In the genomic region with DNA sequence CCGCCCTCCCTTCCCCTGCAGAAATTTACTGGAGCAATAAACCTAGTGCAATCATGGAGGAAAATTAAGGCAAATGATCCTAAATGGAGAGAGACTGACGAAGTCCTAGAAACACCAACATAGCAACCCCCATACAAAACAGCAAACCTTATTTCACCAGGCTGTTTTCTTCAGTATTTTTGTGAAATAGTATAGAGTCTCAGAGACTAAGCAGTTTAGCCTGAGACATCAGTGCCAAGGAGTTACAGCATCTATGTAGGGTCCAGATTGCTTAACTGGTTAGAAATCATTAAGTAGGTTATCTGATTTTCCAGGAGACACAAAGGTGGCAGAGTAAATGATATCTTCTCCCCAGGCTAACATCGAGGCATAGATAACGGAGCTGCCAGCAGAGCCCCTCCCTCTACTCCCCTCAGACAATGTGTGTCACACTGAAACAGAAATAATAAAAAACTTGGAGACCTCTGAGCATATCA, we compare ENCODE assay signal across 18 cellular contexts.
DNase-seq lines count a peak whose midpoint lies in the region; ATAC-seq and TF ChIP-seq lines count a peak whose summit lies in the region.
"Had no signal": no experiment of that assay in that cellular context is flagged by ENCODE, and none has a peak within 500 bp of the region (broad histone marks: within the 10 kb centered on the region; RNA-seq: fewer than 3 reads in every experiment).

No MANE protein-coding gene starts in this region.

- H3K27ac ChIP-seq in SK-N-SH (ENCODE audit: low read depth in 2 of 2, low read length in 1 of 2) (no peak overlapping the region), smooth muscle cell (ENCODE audit: low read depth) (no peak overlapping the region)
- H3K27ac ChIP-seq: A549, cardiac muscle cell had no signal

- WGBS in SK-N-SH (ENCODE audit: low lambda C conversion rate) = 46% methylated on average over 4 of the region's 4 CpGs
- WGBS in smooth muscle cell (ENCODE audit: low lambda C conversion rate) = 49% methylated on average over 4 of the region's 4 CpGs

- no peak for TF ChIP-seq RAD21 in SK-N-SH (IDR thresholded peaks at IDR 0.05; ENCODE audit: low read length)

- H3K9me3 ChIP-seq in SK-N-SH (peaks cover 11% of the 10 kb centered on the region), smooth muscle cell (replicated peaks; ENCODE audit: low read depth) (no peaks in the 10 kb centered on the region)

- no peak overlapping the region for H3K4me3 Mint-ChIP-seq in MCF 10A (ENCODE audit: unreplicated experiment)
- H3K4me3 Mint-ChIP-seq in activated naive CD4-positive, alpha-beta T cell treated with anti-CD3 and anti-CD28 coated beads for 36 hours = no peak overlapping the region
- H3K4me3 Mint-ChIP-seq: activated naive CD8-positive, alpha-beta T cell treated with anti-CD3 and anti-CD28 coated beads, Interleukin-2, amount 50 U/mL, for 24 hours; activated T-cell treated with anti-CD3 and anti-CD28 coated beads, Interleukin-2, amount 50 U/mL, for 72 hours; natural killer cell had no signal

- ATAC-seq in SK-N-SH treated with all-trans-retinoic acid at 6 μM for 48 hours = no peak
- ATAC-seq: A549; activated naive CD8-positive, alpha-beta T cell treated with anti-CD3 and anti-CD28 coated beads, Interleukin-2, amount 50 U/mL, for 24 hours; activated T-cell treated with anti-CD3 and anti-CD28 coated beads, Interleukin-2, amount 50 U/mL, for 72 hours; natural killer cell had no signal

- H3K9ac ChIP-seq in SK-N-SH (no peak overlapping the region), smooth muscle cell (ENCODE audit: low read depth) (no peak overlapping the region)

- no peak overlapping the region for H3K4me3 ChIP-seq in SK-N-SH (ENCODE audit: low read depth in 2 of 2, low read length in 1 of 2)
- no peak overlapping the region for H3K4me3 ChIP-seq in smooth muscle cell
- H3K4me3 ChIP-seq: A549, cardiac muscle cell had no signal

- intact Hi-C loops in MCF 10A (cut with micrococcal nuclease) = no loop called here
- intact Hi-C loops in activated naive CD4-positive, alpha-beta T cell treated with anti-CD3 and anti-CD28 coated beads for 36 hours (cut with micrococcal nuclease) = no loop called here

- H3K27me3 ChIP-seq in SK-N-SH (ENCODE audit: insufficient read depth) = no peaks in the 10 kb centered on the region
- H3K27me3 ChIP-seq in smooth muscle cell (ENCODE audit: low read depth) = no peaks in the 10 kb centered on the region
- H3K27me3 ChIP-seq: cardiac muscle cell had no signal

- H3K9me3 Mint-ChIP-seq in MCF 10A (ENCODE audit: unreplicated experiment) = peaks cover 14% of the 10 kb centered on the region
- peaks cover 4% of the 10 kb centered on the region for H3K9me3 Mint-ChIP-seq in activated naive CD4-positive, alpha-beta T cell treated with anti-CD3 and anti-CD28 coated beads for 36 hours

- POLR2A ChIA-PET in SK-N-SH (lab: Yijun Ruan, JAX) = no interaction called here
- POLR2A ChIA-PET in MCF 10A (lab: Yijun Ruan, JAX) = no interaction called here

- H3K36me3 ChIP-seq in SK-N-SH (replicated peaks in 1 of 2; ENCODE audit: control insufficient read depth in 1 of 2, insufficient read depth in 2 of 2, low read length in 1 of 2) (no peaks in the 10 kb centered on the region), smooth muscle cell (ENCODE audit: low read depth) (no peaks in the 10 kb centered on the region)
- H3K36me3 ChIP-seq: cardiac muscle cell had no signal

- no peaks in the 10 kb centered on the region for H3K27me3 Mint-ChIP-seq in MCF 10A (ENCODE audit: insufficient read depth, unreplicated experiment)
- H3K27me3 Mint-ChIP-seq in activated naive CD4-positive, alpha-beta T cell treated with anti-CD3 and anti-CD28 coated beads for 36 hours (ENCODE audit: low read depth) = no peaks in the 10 kb centered on the region

- no peaks in the 10 kb centered on the region for H3K9me2 ChIP-seq in SK-N-SH

- no peak overlapping the region for H2AFZ ChIP-seq in SK-N-SH (ENCODE audit: low read depth)
- no peak overlapping the region for H2AFZ ChIP-seq in smooth muscle cell (ENCODE audit: low read depth)

- H3K79me2 ChIP-seq in SK-N-SH (ENCODE audit: insufficient read depth) = no peaks in the 10 kb centered on the region
- H3K79me2 ChIP-seq in smooth muscle cell (ENCODE audit: low read depth) = no peaks in the 10 kb centered on the region

- CTCF ChIA-PET in SK-N-SH (lab: Yijun Ruan, JAX) = no interaction called here
- CTCF ChIA-PET in MCF 10A (lab: Yijun Ruan, JAX) = no interaction called here
- CTCF ChIA-PET in activated naive CD4-positive, alpha-beta T cell treated with anti-CD3 and anti-CD28 coated beads for 36 hours (lab: Charles Lee) = no interaction called here

- H3F3A ChIP-seq in SK-N-SH (replicated peaks; ENCODE audit: insufficient read depth) = no peaks in the 10 kb centered on the region
- H3F3A ChIP-seq in smooth muscle cell (ENCODE audit: low read depth) = peaks cover 14% of the 10 kb centered on the region

- TF ChIP-seq CTCF in SK-N-SH (IDR thresholded peaks at IDR 0.05) (no peak), MCF 10A (IDR thresholded peaks at IDR 0.05; ENCODE audit: unreplicated experiment) (no peak), smooth muscle cell (IDR thresholded peaks at IDR 0.05; ENCODE audit: borderline replicate concordance, insufficient read depth, poor library complexity, severe bottlenecking) (no peak)

- no peak overlapping the region for H3K27ac Mint-ChIP-seq in MCF 10A (ENCODE audit: low read depth, unreplicated experiment)
- no peak overlapping the region for H3K27ac Mint-ChIP-seq in activated naive CD4-positive, alpha-beta T cell treated with anti-CD3 and anti-CD28 coated beads for 36 hours
- H3K27ac Mint-ChIP-seq: activated naive CD8-positive, alpha-beta T cell treated with anti-CD3 and anti-CD28 coated beads, Interleukin-2, amount 50 U/mL, for 24 hours; activated T-cell treated with anti-CD3 and anti-CD28 coated beads, Interleukin-2, amount 50 U/mL, for 72 hours; natural killer cell had no signal

- H3K4me1 Mint-ChIP-seq in MCF 10A (ENCODE audit: insufficient read depth, unreplicated experiment) = peaks cover 5% of the 10 kb centered on the region
- H3K4me1 Mint-ChIP-seq in activated naive CD4-positive, alpha-beta T cell treated with anti-CD3 and anti-CD28 coated beads for 36 hours (ENCODE audit: low read depth) = no peaks in the 10 kb centered on the region
- H3K4me1 Mint-ChIP-seq: activated naive CD8-positive, alpha-beta T cell treated with anti-CD3 and anti-CD28 coated beads, Interleukin-2, amount 50 U/mL, for 24 hours; natural killer cell had no signal

- no peak overlapping the region for H3K4me2 ChIP-seq in SK-N-SH
- no peak overlapping the region for H3K4me2 ChIP-seq in smooth muscle cell
- H3K4me2 ChIP-seq: A549 had no signal

- H3K36me3 Mint-ChIP-seq in MCF 10A (ENCODE audit: insufficient read depth, unreplicated experiment) = no peaks in the 10 kb centered on the region
- H3K36me3 Mint-ChIP-seq in activated naive CD4-positive, alpha-beta T cell treated with anti-CD3 and anti-CD28 coated beads for 36 hours (ENCODE audit: low read depth) = no peaks in the 10 kb centered on the region
- H3K36me3 Mint-ChIP-seq: natural killer cell had no signal

- no peaks in the 10 kb centered on the region for H3K4me1 ChIP-seq in SK-N-SH (ENCODE audit: control insufficient read depth in 1 of 2, insufficient read depth in 2 of 2, low read depth in 1 of 2, low read length in 1 of 2)
- H3K4me1 ChIP-seq in smooth muscle cell (ENCODE audit: low read depth) = peaks cover 26% of the 10 kb centered on the region
- H3K4me1 ChIP-seq: A549 had no signal

- no peak for TF ChIP-seq EP300 in SK-N-SH (IDR thresholded peaks at IDR 0.05; ENCODE audit: borderline replicate concordance in 1 of 2, low read depth in 1 of 2, low read length in 1 of 2)

- DNase-seq in SK-N-SH = peak; percentile 9
- peak; percentile 31 for DNase-seq in NCI-H69 (lab: John Stamatoyannopoulos, UW)
- peak; percentile 14 for DNase-seq in fibroblast of gingiva (ENCODE audit: low read depth)
- peak; percentile 41 for DNase-seq in renal cortical epithelial cell (ENCODE audit: low read depth)
- no peak for DNase-seq in MCF 10A (ENCODE audit: unreplicated experiment)
- no peak for DNase-seq in smooth muscle cell (lab: John Stamatoyannopoulos, UW; ENCODE audit: unreplicated experiment)
- DNase-seq in activated naive CD4-positive, alpha-beta T cell treated with anti-CD3 and anti-CD28 coated beads for 36 hours = no peak
- DNase-seq: activated CD4-positive, alpha-beta T cell treated with anti-CD3 and anti-CD28 coated beads, Interleukin-2, amount 50 U/mL, for 48 hours; activated naive CD8-positive, alpha-beta T cell treated with anti-CD3 and anti-CD28 coated beads, Interleukin-2, amount 50 U/mL, for 24 hours; activated T-cell treated with anti-CD3 and anti-CD28 coated beads, Interleukin-2, amount 50 U/mL, for 72 hours; DND-41; effector CD8-positive, alpha-beta T cell; natural killer cell; NCI-H1105 treated with DMSO at 0.1 percent for 48 hours; NCI-H345 had no signal

- H4K20me1 ChIP-seq in SK-N-SH (ENCODE audit: insufficient read depth) = no peaks in the 10 kb centered on the region
- H4K20me1 ChIP-seq in smooth muscle cell (ENCODE audit: low read depth) = no peaks in the 10 kb centered on the region

- BruUV-seq in MCF 10A (replicated peaks; lab: Mats Ljungman, UMichigan) = no TSS peak

TF ChIP-seq in SK-N-SH, 30 proteins besides CTCF, POLR2A, EP300 and RAD21 (continues in another document):
- TF ChIP-seq CHD2 (IDR thresholded peaks at IDR 0.05; ENCODE audit: low read length, partially characterized antibody) (no peak), GABPA (IDR thresholded peaks at IDR 0.05; ENCODE audit: low read depth) (no peak), RFX5 (IDR thresholded peaks at IDR 0.05; ENCODE audit: low read length) (no peak), TAF1 (IDR thresholded peaks at IDR 0.05; ENCODE audit: borderline replicate concordance, low read depth, low read length) (no peak), ELF1 (IDR thresholded peaks at IDR 0.05) (no peak), POLR2AphosphoS5 (IDR thresholded peaks at IDR 0.05; ENCODE audit: low read depth, low read length) (no peak), NFIC (IDR thresholded peaks at IDR 0.05; ENCODE audit: borderline replicate concordance) (no peak), SIN3A (IDR thresholded peaks at IDR 0.05; ENCODE audit: borderline replicate concordance, low read depth, low read length) (no peak)

TF ChIP-seq in SK-N-SH treated with all-trans-retinoic acid at 6 μM for 48 hours, 23 proteins besides CTCF, POLR2A, EP300 and RAD21 (continues in another document):
- TF ChIP-seq ARNTL (CRISPR knock-in tag; IDR thresholded peaks at IDR 0.05; ENCODE audit: borderline replicate concordance, low read depth) (no peak), ZNF8 (CRISPR knock-in tag; IDR thresholded peaks at IDR 0.05) (no peak), BACH2 (CRISPR knock-in tag; IDR thresholded peaks at IDR 0.05; ENCODE audit: borderline replicate concordance) (no peak)

Comparison
In these comparisons a context has a peak if more than half of its experiments do, and no peak if none do; other contexts are left out.
1. DNase-seq: peak in SK-N-SH (single experiment), NCI-H69 (single experiment), fibroblast of gingiva (single experiment) and renal cortical epithelial cell (single experiment); none in MCF 10A (single experiment), smooth muscle cell (single experiment) and activated naive CD4-positive, alpha-beta T cell treated with anti-CD3 and anti-CD28 coated beads for 36 hours (single experiment).